9 cellular contexts compared by ENCODE assay signal in the genomic region with DNA sequence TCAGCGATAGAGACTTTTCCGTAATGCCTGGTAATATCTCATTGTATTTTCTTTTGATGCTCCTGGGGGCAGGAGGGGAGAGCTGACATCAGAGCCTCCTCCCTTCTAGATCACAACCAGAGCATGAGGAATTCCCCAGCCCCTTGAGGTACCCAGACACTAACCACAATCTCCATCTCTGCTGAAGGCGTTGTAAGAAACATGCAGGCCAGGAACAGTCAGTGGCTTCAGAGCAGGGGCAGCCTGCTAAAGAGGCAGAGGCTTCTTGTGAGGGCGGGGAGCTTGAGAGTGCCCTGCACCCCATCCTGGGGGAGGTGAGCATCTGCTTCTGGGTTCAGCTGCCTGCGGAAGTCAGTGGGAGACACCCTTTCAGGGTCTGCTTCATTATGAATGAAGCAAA. TPM values are rescaled to one million over a fixed set of nuclear protein-coding genes. Genes with fewer than 3 reads are reported as not detected.
DNase-seq lines count a peak whose midpoint lies in the region; ATAC-seq and TF ChIP-seq lines count a peak whose summit lies in the region.
"Had no signal": no experiment of that assay in that cellular context is flagged by ENCODE, and none has a peak within 500 bp of the region (broad histone marks: within the 10 kb centered on the region; RNA-seq: fewer than 3 reads in every experiment).

No MANE protein-coding gene starts in this region.

- 92 to 93% methylated on average over 2 to 5 of the region's 5 CpGs for WGBS in endodermal cell (ENCODE audit: insufficient coverage in 1 of 2, insufficient read length in 1 of 2), 2 experiments
- 74 to 83% methylated on average over 5 of the region's 5 CpGs for WGBS in testis, 2 donors

- CTCF ChIA-PET in OCI-LY7 (lab: Charles Lee; ENCODE audit: unreplicated experiment), result interaction anchor here (0.5 kb wide), 1 partner anchor 40 kb away, joined by 3 read pairs; no protein-coding TSS in a partner anchor

- H3K9me3 ChIP-seq in WERI-Rb-1 (ENCODE audit: severe bottlenecking) (no peaks in the 10 kb centered on the region), endodermal cell (ENCODE audit: control insufficient read depth, low read length) (no peaks in the 10 kb centered on the region), OCI-LY7 (ENCODE audit: low read length) (no peaks in the 10 kb centered on the region), testis (no peaks in the 10 kb centered on the region)

- H3K36me3 Mint-ChIP-seq in endodermal cell (ENCODE audit: low read depth), result no peaks in the 10 kb centered on the region
- peaks cover 7 to 27% of the 10 kb centered on the region in 2 donors for H3K36me3 Mint-ChIP-seq in stimulated activated naive B cell treated with anti-CD40 and anti-IgM and Interleukin-4, amounts not matched to agents 10 μg/mL and 1 μg/mL and 100 μg/mL, for 72 hours

- POLR2A ChIA-PET in OCI-LY7 (lab: Charles Lee), result interaction anchor here (1.2 kb wide), 1 partner anchor 8 kb away, joined by 4 read pairs; no protein-coding TSS in a partner anchor

- H3K36me3 ChIP-seq in WERI-Rb-1, result peaks cover 8% of the 10 kb centered on the region
- H3K36me3 ChIP-seq in endodermal cell (ENCODE audit: control insufficient read depth, insufficient read depth, low read length), result no peaks in the 10 kb centered on the region
- H3K36me3 ChIP-seq in OCI-LY7 (ENCODE audit: insufficient read depth, low read length), result no peaks in the 10 kb centered on the region
- no peaks in the 10 kb centered on the region for H3K36me3 ChIP-seq in testis (ENCODE audit: low read depth, missing control alignments)

- H4K20me1 ChIP-seq in OCI-LY7 (ENCODE audit: insufficient read depth, low read length), result peaks cover 10% of the 10 kb centered on the region; the same call in 1 of the 2 replicates

- no TSS peak for BruUV-seq in OCI-LY7 (replicated peaks; lab: Mats Ljungman, UMichigan)

- H3K27me3 ChIP-seq in WERI-Rb-1 (ENCODE audit: insufficient read depth, low read depth, severe bottlenecking) (no peaks in the 10 kb centered on the region), endodermal cell (ENCODE audit: control insufficient read depth, insufficient read depth, low read length, poor library complexity, severe bottlenecking) (no peaks in the 10 kb centered on the region), testis (no peaks in the 10 kb centered on the region)

- no peak overlapping the region for H3K27ac Mint-ChIP-seq in endodermal cell
- H3K27ac Mint-ChIP-seq in stimulated activated naive B cell treated with anti-CD40 and anti-IgM and Interleukin-4, amounts not matched to agents 10 μg/mL and 1 μg/mL and 100 μg/mL, for 72 hours, result peak overlapping the region; percentile 68

- H3K27ac ChIP-seq in WERI-Rb-1 (peak overlapping the region; percentile 81; the same call in 1 of the 2 replicates), endodermal cell (ENCODE audit: low read depth, low read length) (peak overlapping the region; percentile 41), OCI-LY7 (ENCODE audit: low read depth, low read length, poor library complexity, severe bottlenecking) (no peak overlapping the region), testis (no peak overlapping the region)

- H3K4me3 ChIP-seq in WERI-Rb-1 (ENCODE audit: low read depth, low read length) (no peak overlapping the region), endodermal cell (ENCODE audit: low read length) (no peak overlapping the region), OCI-LY7 (ENCODE audit: low read depth, low read length, poor library complexity, severe bottlenecking) (no peak overlapping the region), testis (no peak overlapping the region)

- peak; percentile 75 to 81 for ATAC-seq in stimulated activated naive B cell treated with anti-CD40 and anti-IgM and Interleukin-4, amounts not matched to agents 10 μg/mL and 1 μg/mL and 100 μg/mL, for 72 hours (replicated peaks)
- ATAC-seq: left cardiac atrium had no signal

- H3K4me1 Mint-ChIP-seq in endodermal cell, result peaks cover 53% of the 10 kb centered on the region
- peaks cover 70 to 95% of the 10 kb centered on the region in 2 donors for H3K4me1 Mint-ChIP-seq in stimulated activated naive B cell treated with anti-CD40 and anti-IgM and Interleukin-4, amounts not matched to agents 10 μg/mL and 1 μg/mL and 100 μg/mL, for 72 hours

- TF ChIP-seq POLR2A in testis (IDR thresholded peaks at IDR 0.05), result no peak

- no peak overlapping the region for H3K9ac ChIP-seq in endodermal cell (ENCODE audit: extremely low read depth, low read length, poor library complexity, severe bottlenecking)

- no peak overlapping the region for H2AFZ ChIP-seq in OCI-LY7 (ENCODE audit: low read length)

- no peak overlapping the region for H3K4me2 ChIP-seq in OCI-LY7 (ENCODE audit: low read length)

- TF ChIP-seq CTCF in WERI-Rb-1 (IDR thresholded peaks at IDR 0.05; ENCODE audit: low read depth, low read length) (no peak), endodermal cell (conservative IDR thresholded peaks at IDR 0.05) (no peak), OCI-LY7 (conservative IDR thresholded peaks at IDR 0.05; ENCODE audit: low read length) (no peak), testis (IDR thresholded peaks at IDR 0.05) (no peak)

- no peaks in the 10 kb centered on the region for H3K9me2 ChIP-seq in OCI-LY7 (ENCODE audit: insufficient read depth, low read length)

- H3K9me3 Mint-ChIP-seq in endodermal cell, result no peaks in the 10 kb centered on the region
- H3K9me3 Mint-ChIP-seq in stimulated activated naive B cell treated with anti-CD40 and anti-IgM and Interleukin-4, amounts not matched to agents 10 μg/mL and 1 μg/mL and 100 μg/mL, for 72 hours, result peaks cover 0 to 2% of the 10 kb centered on the region in 2 donors

- DNase-seq in NCI-H2107 treated with DMSO at 0.1 percent for 48 hours (lab: John Stamatoyannopoulos, UW; ENCODE audit: unreplicated experiment) (peak; percentile 32), NCI-H2107 (lab: John Stamatoyannopoulos, UW) (no peak), WERI-Rb-1 (no peak), endodermal cell (no peak), OCI-LY7 (ENCODE audit: low spot score) (no peak), NOMO-1 (lab: John Stamatoyannopoulos, UW; ENCODE audit: unreplicated experiment in 2 of 2) (no peak), testis (no peak)
- DNase-seq in stimulated activated naive B cell treated with anti-CD40 and anti-IgM and Interleukin-4, amounts not matched to agents 10 μg/mL and 1 μg/mL and 100 μg/mL, for 72 hours, result no peak
- DNase-seq: left cardiac atrium had no signal

- intact Hi-C loops in OCI-LY7 (cut with micrococcal nuclease; ENCODE audit: unreplicated experiment), result no loop called here
- intact Hi-C loops in testis (cut with DNase I; ENCODE audit: low total_unique reads), result no loop called here

- H3K4me3 Mint-ChIP-seq in endodermal cell, result no peak overlapping the region
- H3K4me3 Mint-ChIP-seq in stimulated activated naive B cell treated with anti-CD40 and anti-IgM and Interleukin-4, amounts not matched to agents 10 μg/mL and 1 μg/mL and 100 μg/mL, for 72 hours, result peak overlapping the region; percentile 18 to 68

- H3K79me2 ChIP-seq in OCI-LY7 (ENCODE audit: insufficient read depth, low read depth, low read length), result no peaks in the 10 kb centered on the region

- H3K27me3 Mint-ChIP-seq in endodermal cell (ENCODE audit: insufficient read depth), result no peaks in the 10 kb centered on the region
- H3K27me3 Mint-ChIP-seq in stimulated activated naive B cell treated with anti-CD40 and anti-IgM and Interleukin-4, amounts not matched to agents 10 μg/mL and 1 μg/mL and 100 μg/mL, for 72 hours, result no peaks in the 10 kb centered on the region

- peaks cover 25% of the 10 kb centered on the region for H3K4me1 ChIP-seq in endodermal cell (ENCODE audit: control insufficient read depth, insufficient read depth, low read length)
- peaks cover 19% of the 10 kb centered on the region for H3K4me1 ChIP-seq in OCI-LY7 (ENCODE audit: insufficient read depth, low read length, poor library complexity, severe bottlenecking)
- H3K4me1 ChIP-seq in testis, result peaks cover 56% of the 10 kb centered on the region

RNA-seq across cellular contexts. Expression of a gene that starts 18.9 kb away (rescaled TPM):
- total RNA-seq in endodermal cell, result 10 to 100 TPM; 72.8 to 79.7 TPM
- polyA plus RNA-seq in endodermal cell (2013, experiment 1 of 2), result 79.7 TPM
- polyA plus RNA-seq in endodermal cell (2013, experiment 2 of 2), result 76.4 TPM
- 14.5 and 16.3 TPM in 2 replicates for total RNA-seq in OCI-LY7 (2014; rRNA removed; shearing (Covaris generic))
- total RNA-seq in OCI-LY7 (2022), result 39.9 and 46.5 TPM in 2 replicates
- total RNA-seq in testis, result 10 to 100 TPM; 66.3 to 69.1 TPM
- polyA plus RNA-seq in testis (ENCODE audit: insufficient read depth, low read depth, low replicate concordance), result 76.5 TPM

Comparison
In these comparisons a context has a peak if more than half of its experiments do, and no peak if none do; other contexts are left out.
1. H3K27ac ChIP-seq: peak in WERI-Rb-1 (single experiment) and endodermal cell (single experiment); none in OCI-LY7 (single experiment) and testis (0 of 2).